8 cellular contexts compared by ENCODE assay signal in genomic region chr1:156767879-156768608, GRCh38. TPM values are rescaled to one million over a fixed set of nuclear protein-coding genes. Genes with fewer than 3 reads are reported as not detected.
A peak's percentile ranks its signal among the peaks of the same experiment; 100 is the strongest.
DNase-seq lines count a peak whose midpoint lies in the region; ATAC-seq and TF ChIP-seq lines count a peak whose summit lies in the region.

No MANE protein-coding gene starts in this region.

- no peak for TF ChIP-seq EP300 in neural cell (conservative IDR thresholded peaks at IDR 0.05; ENCODE audit: poor library complexity, severe bottlenecking)

- no peaks in the 10 kb centered on the region for H4K20me1 ChIP-seq in neural cell (ENCODE audit: insufficient read depth)

- H3K9me3 ChIP-seq in neural cell (ENCODE audit: low read length), result no peaks in the 10 kb centered on the region

- H3K79me2 ChIP-seq in neural cell (replicated peaks; ENCODE audit: insufficient read depth, low read length), result peaks cover 43% of the 10 kb centered on the region

- peak overlapping the region; percentile 95 for H3K4me2 ChIP-seq in neural cell (ENCODE audit: low read length)

- DNase-seq in T-helper 9 cell (peak; percentile 45), ureter (ENCODE audit: low spot score) (no peak), cerebellum (ENCODE audit: low spot score) (no peak), NCI-H2196 (lab: John Stamatoyannopoulos, UW; ENCODE audit: unreplicated experiment) (no peak)

- no peak for TF ChIP-seq RAD21 in neural cell (conservative IDR thresholded peaks at IDR 0.05)

- no peaks in the 10 kb centered on the region for H3K9me2 ChIP-seq in neural cell (ENCODE audit: insufficient read depth, low read length)

- peak overlapping the region; percentile 83 for H3K27ac ChIP-seq in neural cell (ENCODE audit: low read length)

- H3K36me3 ChIP-seq in neural cell (ENCODE audit: insufficient read depth, low read length), result no peaks in the 10 kb centered on the region

- H3K27me3 ChIP-seq in neural cell (ENCODE audit: insufficient read depth, low read depth, low read length), result no peaks in the 10 kb centered on the region

- H3K4me3 ChIP-seq in GM08714 (ENCODE audit: low read length), result peak overlapping the region; percentile 84
- peak overlapping the region; percentile 93 for H3K4me3 ChIP-seq in neural cell (ENCODE audit: low read length)

- peak overlapping the region; percentile 97 for H3K9ac ChIP-seq in neural cell (ENCODE audit: low read length)

- no peaks in the 10 kb centered on the region for H3F3A ChIP-seq in neural cell (ENCODE audit: insufficient read depth, low read length, poor library complexity, severe bottlenecking)

- ATAC-seq in HG02759 (IDR thresholded peaks at IDR 0.05; ENCODE audit: unreplicated experiment) (peak; percentile 11), esophagus mucosa (peak; percentile 4)

- TF ChIP-seq CTCF in neural cell (IDR thresholded peaks at IDR 0.05; ENCODE audit: poor library complexity, severe bottlenecking), result no peak

- H2AFZ ChIP-seq in neural cell (ENCODE audit: low read depth, low read length), result peak overlapping the region; percentile 22

TF ChIP-seq in neural cell, 6 proteins besides CTCF, POLR2A, EP300 and RAD21:
- TF ChIP-seq EZH2 (IDR thresholded peaks at IDR 0.05; ENCODE audit: borderline replicate concordance, insufficient read depth, low read length, poor library complexity, severe bottlenecking), result no peak
- TF ChIP-seq MXI1 (conservative IDR thresholded peaks at IDR 0.05; ENCODE audit: poor library complexity, severe bottlenecking), result peak; percentile 49

RNA-seq across cellular contexts. Expression of gene PRCC, which starts 0.7 kb away (rescaled TPM):
- 61.1 TPM for total RNA-seq in esophagus mucosa
- polyA plus RNA-seq in neural cell, result 17.5 and 23.3 TPM in 2 replicates
- 22.9 and 25.6 TPM in 2 replicates for polyA minus RNA-seq in neural cell
- 70.9 TPM for total RNA-seq in ureter
- 27.3 TPM for total RNA-seq in cerebellum

RNA-seq across cellular contexts. Expression of gene HDGF, which starts 16.6 kb away (rescaled TPM):
- 205 TPM for total RNA-seq in esophagus mucosa
- polyA plus RNA-seq in neural cell, result 138 and 146 TPM in 2 replicates
- polyA minus RNA-seq in neural cell, result 66.2 and 73.5 TPM in 2 replicates
- 151 TPM for total RNA-seq in ureter
- total RNA-seq in cerebellum, result 58.7 TPM

RNA-seq across cellular contexts. Expression of gene MRPL24, which starts 27.2 kb away (rescaled TPM):
- total RNA-seq in esophagus mucosa, result 67.4 TPM
- 34.4 and 56.5 TPM in 2 replicates for polyA plus RNA-seq in neural cell
- polyA minus RNA-seq in neural cell, result 7.9 and 9.3 TPM in 2 replicates
- 91.6 TPM for total RNA-seq in ureter
- 13.8 TPM for total RNA-seq in cerebellum

RNA-seq across cellular contexts. Expression of gene ISG20L2, which starts 39.5 kb away (rescaled TPM):
- total RNA-seq in esophagus mucosa (27.5 TPM), ureter (42.7 TPM), cerebellum (12.0 TPM)
- polyA plus RNA-seq in neural cell, result 8.5 and 13.1 TPM in 2 replicates
- 17.9 and 19.5 TPM in 2 replicates for polyA minus RNA-seq in neural cell

RNA-seq across cellular contexts. Expression of gene METTL25B, which starts 39.8 kb away (rescaled TPM):
- total RNA-seq in esophagus mucosa, result 23.5 TPM
- polyA plus RNA-seq in neural cell, result 11.9 and 13.1 TPM in 2 replicates
- 7.1 and 8.1 TPM in 2 replicates for polyA minus RNA-seq in neural cell
- 49.5 TPM for total RNA-seq in ureter
- 7.9 TPM for total RNA-seq in cerebellum
